ENCODE assay signal across 8 cellular contexts in genomic region chr15:42736793-42737528, GRCh38. TPM values are rescaled to one million over a fixed set of nuclear protein-coding genes. Genes with fewer than 3 reads are reported as not detected.
DNase-seq lines count a peak whose midpoint lies in the region; ATAC-seq and TF ChIP-seq lines count a peak whose summit lies in the region.

CDAN1 (minus strand) TSS chr15:42737128; CDS start chr15:42737102, 26 bp downstream.

- peak; percentile 44 for DNase-seq in AG09319 (ENCODE audit: extremely low read depth, low read depth)
- DNase-seq in NCI-H526 treated with DMSO at 0.1 percent for 48 hours (lab: John Stamatoyannopoulos, UW), result peak; percentile 46
- peak; percentile 97 for DNase-seq in activated CD4-positive, alpha-beta T cell treated with anti-CD3 and anti-CD28 coated beads, Interleukin-2, amount 10 ng/mL, durations not matched to agents 24 days and 14 days
- peak; percentile 82 for DNase-seq in cortex of kidney (lab: John Stamatoyannopoulos, UW)
- peak; percentile 95 for DNase-seq in left kidney (ENCODE audit: low read depth, low spot score)
- DNase-seq in stimulated activated CD4-positive, alpha-beta T cell treated with anti-CD3 and anti-CD28 coated beads, Interleukin-1b, Interleukin-23, amount 100 ng/mL, for 4 hours (ENCODE audit: low read depth in 2 of 2), result peak; percentile 90 to 96

- H3K27ac Mint-ChIP-seq in activated CD4-positive, alpha-beta T cell treated with anti-CD3 and anti-CD28 coated beads, Interleukin-2, amount 10 ng/mL, durations not matched to agents 24 days and 14 days, result peak within 1 kb of the TSS; percentile 78

- H3K4me1 Mint-ChIP-seq in activated CD4-positive, alpha-beta T cell treated with anti-CD3 and anti-CD28 coated beads, Interleukin-2, amount 10 ng/mL, durations not matched to agents 24 days and 14 days, result peaks cover 9% of the 10 kb centered on the region

- peaks cover 20% of the 10 kb centered on the region for H3K36me3 Mint-ChIP-seq in activated CD4-positive, alpha-beta T cell treated with anti-CD3 and anti-CD28 coated beads, Interleukin-2, amount 10 ng/mL, durations not matched to agents 24 days and 14 days (ENCODE audit: low read depth)

- H3K27me3 Mint-ChIP-seq in activated CD4-positive, alpha-beta T cell treated with anti-CD3 and anti-CD28 coated beads, Interleukin-2, amount 10 ng/mL, durations not matched to agents 24 days and 14 days, result no peaks in the 10 kb centered on the region

- H3K9me3 Mint-ChIP-seq in activated CD4-positive, alpha-beta T cell treated with anti-CD3 and anti-CD28 coated beads, Interleukin-2, amount 10 ng/mL, durations not matched to agents 24 days and 14 days, result no peaks in the 10 kb centered on the region

- ATAC-seq in GM19035 (IDR thresholded peaks at IDR 0.05; ENCODE audit: unreplicated experiment) (peak; percentile 80), HG03342 (IDR thresholded peaks at IDR 0.05; ENCODE audit: unreplicated experiment) (peak; percentile 70)

- H3K4me3 Mint-ChIP-seq in activated CD4-positive, alpha-beta T cell treated with anti-CD3 and anti-CD28 coated beads, Interleukin-2, amount 10 ng/mL, durations not matched to agents 24 days and 14 days, result peak within 1 kb of the TSS; percentile 83

- no peak for TF ChIP-seq CTCF in AG09319 (IDR thresholded peaks at IDR 0.05; ENCODE audit: low read depth, low read length)

- intact Hi-C loops in activated CD4-positive, alpha-beta T cell treated with anti-CD3 and anti-CD28 coated beads, Interleukin-2, amount 10 ng/mL, durations not matched to agents 24 days and 14 days (cut with micrococcal nuclease), result loop anchor here (1.0 kb wide), 1 partner anchor 184 kb away; no protein-coding TSS in a partner anchor

RNA-seq across cellular contexts. Expression of gene CDAN1, which starts in this region (rescaled TPM):
- total RNA-seq in activated CD4-positive, alpha-beta T cell treated with anti-CD3 and anti-CD28 coated beads, Interleukin-2, amount 10 ng/mL, durations not matched to agents 24 days and 14 days, result 22.9 and 29.7 TPM in 2 replicates

Comparison
In these comparisons a context has a peak if more than half of its experiments do, and no peak if none do; other contexts are left out.
1. Peak in every context shown above with its lines: DNase-seq and ATAC-seq.
2. DNase-seq: peak in every context shown above with its lines; median percentile 97 in activated CD4-positive, alpha-beta T cell treated with anti-CD3 and anti-CD28 coated beads, Interleukin-2, amount 10 ng/mL, durations not matched to agents 24 days and 14 days; 95 in left kidney; 93 in stimulated activated CD4-positive, alpha-beta T cell treated with anti-CD3 and anti-CD28 coated beads, Interleukin-1b, Interleukin-23, amount 100 ng/mL, for 4 hours; 82 in cortex of kidney; 46 in NCI-H526 treated with DMSO at 0.1 percent for 48 hours; 44 in AG09319.